ENCODE assay signal across 27 cellular contexts in the genomic region with DNA sequence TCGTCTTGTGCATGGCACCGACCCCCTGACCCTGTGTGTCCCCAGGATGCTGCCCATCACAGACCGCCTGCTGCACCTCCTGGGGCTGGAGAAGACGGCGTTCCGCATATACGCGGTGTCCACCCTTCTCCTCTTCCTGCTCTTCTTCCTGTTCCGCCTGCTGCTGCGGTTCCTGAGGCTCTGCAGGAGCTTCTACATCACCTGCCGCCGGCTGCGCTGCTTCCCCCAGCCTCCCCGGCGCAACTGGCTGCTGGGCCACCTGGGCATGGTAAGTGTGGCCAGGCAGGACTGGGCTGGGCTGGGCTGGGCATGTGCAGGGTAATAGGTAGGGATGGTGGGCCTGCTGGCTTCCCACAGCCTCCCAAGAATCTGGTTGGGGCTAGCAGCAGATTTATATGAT. TPM values are rescaled to one million over a fixed set of nuclear protein-coding genes. Genes with fewer than 3 reads are reported as not detected.
DNase-seq lines count a peak whose midpoint lies in the region; ATAC-seq, FAIRE-seq and TF ChIP-seq lines count a peak whose summit lies in the region.
"Had no signal": no experiment of that assay in that cellular context is flagged by ENCODE, and none has a peak within 500 bp of the region (broad histone marks: within the 10 kb centered on the region; RNA-seq: fewer than 3 reads in every experiment).

No MANE protein-coding gene starts in this region.

- H3K27me3 ChIP-seq in pancreas, result no peaks in the 10 kb centered on the region
- H3K27me3 ChIP-seq: BE2C; BLaER1 treated with 17β-estradiol and CSF1 and Interleukin-3, amounts not matched to agents 10 nM and 100 nM had no signal

- intact Hi-C loops in activated CD8-positive, alpha-beta T cell treated with anti-CD3 and anti-CD28 coated beads for 36 hours (cut with micrococcal nuclease), result no loop called here
- intact Hi-C loops in pancreas (cut with DNase I), result no loop called here

- no peaks in the 10 kb centered on the region for H3K9me3 ChIP-seq in pancreas
- H3K9me3 ChIP-seq: BE2C had no signal

- TF ChIP-seq CTCF in activated CD8-positive, alpha-beta T cell treated with anti-CD3 and anti-CD28 coated beads for 36 hours (IDR thresholded peaks at IDR 0.05), result no peak
- TF ChIP-seq CTCF in neural crest cell (conservative IDR thresholded peaks at IDR 0.05) (no peak), pancreas (IDR thresholded peaks at IDR 0.05) (no peak)

- H3K27me3 Mint-ChIP-seq in activated CD8-positive, alpha-beta T cell treated with anti-CD3 and anti-CD28 coated beads, Interleukin-2, amount 10 ng/mL, durations not matched to agents 7 days and 5 days (ENCODE audit: low read depth), result no peaks in the 10 kb centered on the region
- no peaks in the 10 kb centered on the region for H3K27me3 Mint-ChIP-seq in activated CD8-positive, alpha-beta T cell treated with anti-CD3 and anti-CD28 coated beads for 36 hours
- peaks cover 3% of the 10 kb centered on the region for H3K27me3 Mint-ChIP-seq in neural crest cell (ENCODE audit: low read depth)
- H3K27me3 Mint-ChIP-seq: CD4-positive, alpha-beta T cell; CD8-positive, alpha-beta memory T cell had no signal

- DNase-seq in activated CD8-positive, alpha-beta T cell treated with anti-CD3 and anti-CD28 coated beads, Interleukin-2, amount 10 ng/mL, durations not matched to agents 7 days and 5 days, result no peak
- DNase-seq in activated CD8-positive, alpha-beta T cell treated with anti-CD3 and anti-CD28 coated beads for 36 hours, result no peak
- peak; percentile 26 for DNase-seq in Jurkat, Clone E6-1 (ENCODE audit: low read depth, low spot score)
- DNase-seq in neural crest cell (ENCODE audit: low read depth, low spot score) (no peak), pancreas (no peak), NCI-H2227 (lab: John Stamatoyannopoulos, UW; ENCODE audit: unreplicated experiment) (no peak)
- DNase-seq: 8988T; ACHN; AML-193; BE2C; CD4-positive, alpha-beta T cell; CD8-positive, alpha-beta memory T cell; DMS 273 treated with DMSO at 0.1 percent for 48 hours; DMS79; EL; GDM1; GM23248; H7; HCEC 1CT had no signal

- peaks cover 3% of the 10 kb centered on the region for H3K9me3 Mint-ChIP-seq in activated CD8-positive, alpha-beta T cell treated with anti-CD3 and anti-CD28 coated beads, Interleukin-2, amount 10 ng/mL, durations not matched to agents 7 days and 5 days (ENCODE audit: insufficient read depth)
- peaks cover 7% of the 10 kb centered on the region for H3K9me3 Mint-ChIP-seq in activated CD8-positive, alpha-beta T cell treated with anti-CD3 and anti-CD28 coated beads for 36 hours
- H3K9me3 Mint-ChIP-seq in neural crest cell, result no peaks in the 10 kb centered on the region
- H3K9me3 Mint-ChIP-seq: CD4-positive, alpha-beta T cell; CD8-positive, alpha-beta memory T cell had no signal

- H3K4me3 ChIP-seq in Jurkat, Clone E6-1 (ENCODE audit: low read length), result no peak overlapping the region; the same call in 1 of the 2 replicates
- no peak overlapping the region for H3K4me3 ChIP-seq in pancreas
- H3K4me3 ChIP-seq: A549; BLaER1 treated with 17β-estradiol and CSF1 and Interleukin-3, amounts not matched to agents 10 nM and 100 nM; GM12878; GM23248 had no signal

- CTCF ChIA-PET in activated CD8-positive, alpha-beta T cell treated with anti-CD3 and anti-CD28 coated beads, Interleukin-2, amount 10 ng/mL, durations not matched to agents 7 days and 5 days (lab: Charles Lee), result interaction anchor here (1.5 to 1.6 kb wide), 2 partner anchors 10 to 58 kb away, joined by 5 read pairs; no protein-coding TSS in a partner anchor
- CTCF ChIA-PET in activated CD8-positive, alpha-beta T cell treated with anti-CD3 and anti-CD28 coated beads for 36 hours (lab: Charles Lee), result no interaction called here

- H3K36me3 ChIP-seq in pancreas, result no peaks in the 10 kb centered on the region
- H3K36me3 ChIP-seq: BE2C had no signal

- no peak for ATAC-seq in activated CD8-positive, alpha-beta T cell treated with anti-CD3 and anti-CD28 coated beads, Interleukin-2, amount 10 ng/mL, durations not matched to agents 7 days and 5 days
- no peak for ATAC-seq in activated CD8-positive, alpha-beta T cell treated with anti-CD3 and anti-CD28 coated beads for 36 hours
- ATAC-seq in pancreas (no peak), HG03378 (IDR thresholded peaks at IDR 0.05; ENCODE audit: unreplicated experiment) (no peak)
- ATAC-seq: A549, GM12878 had no signal

- no peaks in the 10 kb centered on the region for H3K4me1 ChIP-seq in pancreas
- H3K4me1 ChIP-seq: A549, BE2C had no signal

- no peak for FAIRE-seq in pancreas (lab: Jason Lieb, UNC)
- FAIRE-seq: A549, D721Med, GM12878, GM19239, H1 had no signal

- H3K4me3 Mint-ChIP-seq in activated CD8-positive, alpha-beta T cell treated with anti-CD3 and anti-CD28 coated beads, Interleukin-2, amount 10 ng/mL, durations not matched to agents 7 days and 5 days, result no peak overlapping the region
- H3K4me3 Mint-ChIP-seq in activated CD8-positive, alpha-beta T cell treated with anti-CD3 and anti-CD28 coated beads for 36 hours, result no peak overlapping the region
- no peak overlapping the region for H3K4me3 Mint-ChIP-seq in neural crest cell
- H3K4me3 Mint-ChIP-seq: CD14-positive monocyte; CD4-positive, alpha-beta T cell; CD8-positive, alpha-beta memory T cell had no signal

- POLR2A ChIA-PET in activated CD8-positive, alpha-beta T cell treated with anti-CD3 and anti-CD28 coated beads, Interleukin-2, amount 10 ng/mL, durations not matched to agents 7 days and 5 days (lab: Charles Lee), result interaction anchor here (1.4 kb wide), 1 partner anchor 71 kb away, joined by 5 read pairs; no protein-coding TSS in a partner anchor
- POLR2A ChIA-PET in activated CD8-positive, alpha-beta T cell treated with anti-CD3 and anti-CD28 coated beads for 36 hours (lab: Charles Lee), result interaction anchor here (0.5 to 1.0 kb wide), 2 partner anchors 28 to 30 kb away, joined by 3 to 4 read pairs; no protein-coding TSS in a partner anchor

- H3K27ac Mint-ChIP-seq in activated CD8-positive, alpha-beta T cell treated with anti-CD3 and anti-CD28 coated beads, Interleukin-2, amount 10 ng/mL, durations not matched to agents 7 days and 5 days, result peak overlapping the region; percentile 63
- no peak overlapping the region for H3K27ac Mint-ChIP-seq in activated CD8-positive, alpha-beta T cell treated with anti-CD3 and anti-CD28 coated beads for 36 hours
- peak overlapping the region; percentile 12 for H3K27ac Mint-ChIP-seq in neural crest cell (ENCODE audit: unreplicated experiment)
- H3K27ac Mint-ChIP-seq: CD4-positive, alpha-beta T cell had no signal

- 75 to 85% methylated on average over 15 of the region's 15 CpGs for WGBS in pancreas, 2 donors

- no peak overlapping the region for H3K27ac ChIP-seq in pancreas
- H3K27ac ChIP-seq: A549; BLaER1 treated with 17β-estradiol and CSF1 and Interleukin-3, amounts not matched to agents 10 nM and 100 nM; GM23248 had no signal

- H3K4me1 Mint-ChIP-seq in activated CD8-positive, alpha-beta T cell treated with anti-CD3 and anti-CD28 coated beads, Interleukin-2, amount 10 ng/mL, durations not matched to agents 7 days and 5 days (ENCODE audit: low read depth), result peaks cover 18% of the 10 kb centered on the region
- peaks cover 9% of the 10 kb centered on the region for H3K4me1 Mint-ChIP-seq in activated CD8-positive, alpha-beta T cell treated with anti-CD3 and anti-CD28 coated beads for 36 hours (ENCODE audit: low read depth)
- no peaks in the 10 kb centered on the region for H3K4me1 Mint-ChIP-seq in neural crest cell

- peaks cover 25% of the 10 kb centered on the region for H3K36me3 Mint-ChIP-seq in activated CD8-positive, alpha-beta T cell treated with anti-CD3 and anti-CD28 coated beads, Interleukin-2, amount 10 ng/mL, durations not matched to agents 7 days and 5 days (ENCODE audit: low read depth)
- peaks cover 10% of the 10 kb centered on the region for H3K36me3 Mint-ChIP-seq in activated CD8-positive, alpha-beta T cell treated with anti-CD3 and anti-CD28 coated beads for 36 hours (ENCODE audit: low read depth)
- no peaks in the 10 kb centered on the region for H3K36me3 Mint-ChIP-seq in neural crest cell (ENCODE audit: low read depth)

RNA-seq across cellular contexts. Expression of a gene that starts 17.0 kb away (rescaled TPM):
- total RNA-seq in activated CD8-positive, alpha-beta T cell treated with anti-CD3 and anti-CD28 coated beads, Interleukin-2, amount 10 ng/mL, durations not matched to agents 7 days and 5 days, result 1 to 10 TPM; 5.8 to 6.2 TPM
- 1 to 10 TPM; 1.5 to 1.7 TPM for total RNA-seq in activated CD8-positive, alpha-beta T cell treated with anti-CD3 and anti-CD28 coated beads for 36 hours
- polyA plus RNA-seq in Jurkat, Clone E6-1 (2012; ENCODE audit: insufficient read depth, insufficient read length), result 5.1 TPM
- total RNA-seq in neural crest cell (not detected in 2 replicates), pancreas (under 1 TPM in 1 of 6 donors, not detected in 5; 0.06 TPM)
- not detected for polyA plus RNA-seq in pancreas
- total RNA-seq: GM12878, GM23248, H1, H7 had no signal
- polyA plus RNA-seq: GM12878, GM23248, H1 had no signal

RNA-seq across cellular contexts. Expression of a gene that starts 46.0 kb away (rescaled TPM):
- not detected for total RNA-seq in activated CD8-positive, alpha-beta T cell treated with anti-CD3 and anti-CD28 coated beads, Interleukin-2, amount 10 ng/mL, durations not matched to agents 7 days and 5 days
- total RNA-seq in activated CD8-positive, alpha-beta T cell treated with anti-CD3 and anti-CD28 coated beads for 36 hours, result under 1 TPM; 0.25 to 0.27 TPM
- not detected for polyA plus RNA-seq in Jurkat, Clone E6-1 (2012; ENCODE audit: insufficient read depth, insufficient read length)
- total RNA-seq in neural crest cell (not detected in 2 replicates), pancreas (under 1 TPM in 1 of 6 donors, not detected in 5; 0.16 TPM)
- polyA plus RNA-seq in pancreas, result not detected
- total RNA-seq: CD4-positive, alpha-beta T cell; GM23248; H1; H7 had no signal
- polyA plus RNA-seq: A549, GM23248, H1 had no signal
